In genomic region chr11:73308003-73308962, GRCh38 we compare ENCODE assay signal across 8 cellular contexts. TPM values are rescaled to one million over a fixed set of nuclear protein-coding genes. Genes with fewer than 3 reads are reported as not detected.
DNase-seq lines count a peak whose midpoint lies in the region; ATAC-seq and TF ChIP-seq lines count a peak whose summit lies in the region.

Gene ARHGEF17 (plus strand): TSS chr11:73308276. CDS start chr11:73308639, 363 bp downstream.

- peak within 1 kb of the TSS; percentile 18 for H2AFZ ChIP-seq in mesenchymal stem cell (ENCODE audit: low read depth, low read length)

- intact Hi-C loops in activated CD4-positive, alpha-beta memory T cell treated with anti-CD3 and anti-CD28 coated beads for 36 hours (cut with micrococcal nuclease): loop anchor here (5.0 kb wide), 1 partner anchor 84 kb away; no protein-coding TSS in a partner anchor

- peak within 1 kb of the TSS; percentile 99 for H4K91ac ChIP-seq in mesenchymal stem cell (ENCODE audit: low read length)

- no peak within 1 kb of the TSS for H3K27ac Mint-ChIP-seq in activated CD4-positive, alpha-beta memory T cell treated with anti-CD3 and anti-CD28 coated beads for 36 hours
- peak within 1 kb of the TSS; percentile 96 for H3K27ac Mint-ChIP-seq in endothelial cell (ENCODE audit: unreplicated experiment)
- H3K27ac Mint-ChIP-seq in stimulated activated effector memory CD8-positive, alpha-beta T cell treated with anti-CD3 and anti-CD28 coated beads, Interleukin-12 subunit alpha, Interleukin-12 subunit beta, amount 100 ng/mL, for 72 hours: no peak within 1 kb of the TSS

- no peaks in the 10 kb centered on the region for H3K27me3 ChIP-seq in mesenchymal stem cell (ENCODE audit: control insufficient read depth in 1 of 2, insufficient read depth in 1 of 2, low read length in 2 of 2)

- no peaks in the 10 kb centered on the region for H3K79me1 ChIP-seq in mesenchymal stem cell (replicated peaks; ENCODE audit: low read length, poor library complexity, severe bottlenecking)

- no peaks in the 10 kb centered on the region for H3K9me3 Mint-ChIP-seq in activated CD4-positive, alpha-beta memory T cell treated with anti-CD3 and anti-CD28 coated beads for 36 hours
- H3K9me3 Mint-ChIP-seq in endothelial cell (ENCODE audit: unreplicated experiment): no peaks in the 10 kb centered on the region
- H3K9me3 Mint-ChIP-seq in stimulated activated effector memory CD8-positive, alpha-beta T cell treated with anti-CD3 and anti-CD28 coated beads, Interleukin-12 subunit alpha, Interleukin-12 subunit beta, amount 100 ng/mL, for 72 hours: no peaks in the 10 kb centered on the region

- H4K8ac ChIP-seq in mesenchymal stem cell (ENCODE audit: low read length): peak within 1 kb of the TSS; percentile 95

- peak within 1 kb of the TSS; percentile 74 for H3K4me3 Mint-ChIP-seq in activated CD4-positive, alpha-beta memory T cell treated with anti-CD3 and anti-CD28 coated beads for 36 hours
- peak within 1 kb of the TSS; percentile 92 for H3K4me3 Mint-ChIP-seq in endothelial cell (ENCODE audit: unreplicated experiment)
- peak within 1 kb of the TSS; percentile 81 for H3K4me3 Mint-ChIP-seq in stimulated activated effector memory CD8-positive, alpha-beta T cell treated with anti-CD3 and anti-CD28 coated beads, Interleukin-12 subunit alpha, Interleukin-12 subunit beta, amount 100 ng/mL, for 72 hours

- H3K27ac ChIP-seq in mesenchymal stem cell (ENCODE audit: low read length, poor library complexity, severe bottlenecking): peak within 1 kb of the TSS; percentile 86

- CTCF ChIA-PET in activated CD4-positive, alpha-beta memory T cell treated with anti-CD3 and anti-CD28 coated beads for 36 hours (lab: Charles Lee): interaction anchor here (0.8 to 6.0 kb wide), 15 partner anchors 9 to 352 kb away, joined by 3 to 123 read pairs (median 6); no protein-coding TSS in a partner anchor

- DNase-seq in A172 (ENCODE audit: low spot score) (peak; percentile 65), NCI-H2227 treated with DMSO at 0.1 percent for 48 hours (lab: John Stamatoyannopoulos, UW) (peak; percentile 85), endothelial cell (ENCODE audit: low spot score) (peak; percentile 69), mesenchymal stem cell (peak; percentile 91)
- peak; percentile 53 for DNase-seq in activated CD4-positive, alpha-beta memory T cell treated with anti-CD3 and anti-CD28 coated beads for 36 hours
- peak in 1 of 2 donors; percentile 22 for DNase-seq in stimulated activated effector memory CD8-positive, alpha-beta T cell treated with anti-CD3 and anti-CD28 coated beads, Interleukin-12 subunit alpha, Interleukin-12 subunit beta, amount 100 ng/mL, for 72 hours (ENCODE audit: low spot score in 2 of 2)

- 0% methylated on average over 58 of the region's 105 CpGs for WGBS in mesenchymal stem cell

- peak within 1 kb of the TSS; percentile 93 to 96 for H3K14ac ChIP-seq in mesenchymal stem cell (ENCODE audit: low read length in 2 of 2)

- H3K4me2 ChIP-seq in mesenchymal stem cell (ENCODE audit: low read length, poor library complexity, severe bottlenecking): peak within 1 kb of the TSS; percentile 98

- H2BK5ac ChIP-seq in mesenchymal stem cell (ENCODE audit: low read depth, low read length, poor library complexity, severe bottlenecking): peak within 1 kb of the TSS; percentile 100

- peaks cover 8% of the 10 kb centered on the region for H3K27me3 Mint-ChIP-seq in activated CD4-positive, alpha-beta memory T cell treated with anti-CD3 and anti-CD28 coated beads for 36 hours
- H3K27me3 Mint-ChIP-seq in endothelial cell (ENCODE audit: unreplicated experiment): peaks cover 12% of the 10 kb centered on the region

- H3K9ac ChIP-seq in mesenchymal stem cell (ENCODE audit: low read length): peak within 1 kb of the TSS; percentile 98

- H3K4me3 ChIP-seq in mesenchymal stem cell (ENCODE audit: insufficient read depth in 1 of 2, low read depth in 1 of 2, low read length in 2 of 2): peak within 1 kb of the TSS; percentile 80 to 89

- H3K4ac ChIP-seq in mesenchymal stem cell (ENCODE audit: low read depth in 1 of 2, low read length in 2 of 2): peak within 1 kb of the TSS; percentile 98 to 100

- peak within 1 kb of the TSS; percentile 98 for H2BK15ac ChIP-seq in mesenchymal stem cell (ENCODE audit: low read depth, poor library complexity, severe bottlenecking)

- H3K23ac ChIP-seq in mesenchymal stem cell (ENCODE audit: low read length in 2 of 2): peak within 1 kb of the TSS; percentile 44 to 94

- no peaks in the 10 kb centered on the region for H3K36me3 Mint-ChIP-seq in activated CD4-positive, alpha-beta memory T cell treated with anti-CD3 and anti-CD28 coated beads for 36 hours
- peaks cover 10% of the 10 kb centered on the region for H3K36me3 Mint-ChIP-seq in endothelial cell (ENCODE audit: low read depth, unreplicated experiment)
- H3K36me3 Mint-ChIP-seq in stimulated activated effector memory CD8-positive, alpha-beta T cell treated with anti-CD3 and anti-CD28 coated beads, Interleukin-12 subunit alpha, Interleukin-12 subunit beta, amount 100 ng/mL, for 72 hours: peaks cover 4% of the 10 kb centered on the region

- peak within 1 kb of the TSS; percentile 99 for H2BK120ac ChIP-seq in mesenchymal stem cell (ENCODE audit: low read depth, low read length)

- POLR2A ChIA-PET in activated CD4-positive, alpha-beta memory T cell treated with anti-CD3 and anti-CD28 coated beads for 36 hours (lab: Charles Lee): interaction anchor here (1.4 kb wide), 1 partner anchor 27 kb away, joined by 5 read pairs; no protein-coding TSS in a partner anchor

- no peak for TF ChIP-seq CTCF in endothelial cell (IDR thresholded peaks at IDR 0.05; ENCODE audit: unreplicated experiment)

- H2BK12ac ChIP-seq in mesenchymal stem cell (ENCODE audit: low read length in 2 of 2): peak within 1 kb of the TSS; percentile 43 to 89

- H3K36me3 ChIP-seq in mesenchymal stem cell (ENCODE audit: control insufficient read depth in 1 of 2, insufficient read depth in 2 of 2, low read depth in 1 of 2, low read length in 2 of 2): peaks cover 18 to 19% of the 10 kb centered on the region in 2 experiments

- H2AK5ac ChIP-seq in mesenchymal stem cell (ENCODE audit: low read length, severe bottlenecking): peak within 1 kb of the TSS; percentile 93

- ATAC-seq in GM18502 (IDR thresholded peaks at IDR 0.05; ENCODE audit: poor library complexity, unreplicated experiment) (peak; percentile 45), HG03025 (IDR thresholded peaks at IDR 0.05; ENCODE audit: low FRiP score, unreplicated experiment) (peak; percentile 32)
- ATAC-seq in stimulated activated effector memory CD8-positive, alpha-beta T cell treated with anti-CD3 and anti-CD28 coated beads, Interleukin-12 subunit alpha, Interleukin-12 subunit beta, amount 100 ng/mL, for 72 hours: peak; percentile 33

- peaks cover 6% of the 10 kb centered on the region for H3K4me1 Mint-ChIP-seq in activated CD4-positive, alpha-beta memory T cell treated with anti-CD3 and anti-CD28 coated beads for 36 hours (ENCODE audit: low read depth)
- H3K4me1 Mint-ChIP-seq in endothelial cell (ENCODE audit: unreplicated experiment): peaks cover 29% of the 10 kb centered on the region
- H3K4me1 Mint-ChIP-seq in stimulated activated effector memory CD8-positive, alpha-beta T cell treated with anti-CD3 and anti-CD28 coated beads, Interleukin-12 subunit alpha, Interleukin-12 subunit beta, amount 100 ng/mL, for 72 hours: peaks cover 14% of the 10 kb centered on the region

- peak within 1 kb of the TSS; percentile 99 for H3K18ac ChIP-seq in mesenchymal stem cell (ENCODE audit: low read depth in 1 of 2, low read length in 2 of 2)

- peaks cover 42% of the 10 kb centered on the region for H3K4me1 ChIP-seq in mesenchymal stem cell (ENCODE audit: control insufficient read depth, insufficient read depth, low read depth, low read length)

- no peaks in the 10 kb centered on the region for H3K9me3 ChIP-seq in mesenchymal stem cell (ENCODE audit: control insufficient read depth, low read length)

RNA-seq across cellular contexts. Expression of gene ARHGEF17, which starts in this region (rescaled TPM):
- total RNA-seq in A172 (2014; rRNA removed; shearing (Covaris generic)): 9.8 and 25.0 TPM in 2 replicates
- total RNA-seq in activated CD4-positive, alpha-beta memory T cell treated with anti-CD3 and anti-CD28 coated beads for 36 hours: under 1 TPM in 1 of 2 experiments, not detected in 1; 0.07 TPM
- total RNA-seq in endothelial cell (ENCODE audit: unreplicated experiment): 93.3 TPM
- polyA plus RNA-seq in mesenchymal stem cell (2013, experiment 1 of 2): 69.6 TPM
- 65.7 TPM for polyA plus RNA-seq in mesenchymal stem cell (2013, experiment 2 of 2)

Comparison
In these comparisons a context has a peak if more than half of its experiments do, and no peak if none do; other contexts are left out.
1. RNA of gene ARHGEF17 (total RNA-seq): 93.3 TPM in endothelial cell (single experiment) and 9.8 to 25.0 TPM in A172; 0.07 TPM in activated CD4-positive, alpha-beta memory T cell treated with anti-CD3 and anti-CD28 coated beads for 36 hours; every median in the first group is over 10 times any median in the second.
2. Peak in DNase-seq in activated CD4-positive, alpha-beta memory T cell treated with anti-CD3 and anti-CD28 coated beads for 36 hours; RNA of the gene not detected or under 1 TPM.
3. Peak in every context shown above with its lines, with median percentiles within 50 percentile points of each other: ATAC-seq and H3K4me3 Mint-ChIP-seq.